ENCODE assay signal across 11 cellular contexts in the genomic region with DNA sequence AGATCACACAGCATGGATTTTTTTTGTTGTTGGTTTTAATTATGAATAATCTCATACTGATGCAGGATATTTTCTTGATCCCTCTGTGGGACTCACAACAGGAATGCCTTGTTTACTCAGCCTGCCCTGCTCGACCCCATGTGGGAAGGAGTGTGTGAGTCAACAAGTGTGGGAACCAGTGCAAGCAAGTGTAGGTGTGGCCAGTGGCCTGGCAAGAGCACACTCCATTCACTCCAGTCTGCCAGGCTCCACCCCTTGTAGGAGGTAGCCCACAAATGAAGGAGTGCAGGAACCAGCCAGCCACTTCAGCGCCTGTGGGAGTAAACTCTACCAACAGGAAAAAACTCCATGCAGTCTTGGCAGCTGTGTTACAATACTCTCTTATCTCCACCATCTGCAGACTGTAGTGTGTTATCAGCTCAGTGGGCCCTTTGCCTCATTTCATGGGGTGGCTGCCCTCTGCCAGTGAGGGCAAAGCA.
A peak's percentile ranks its signal among the peaks of the same experiment; 100 is the strongest.
DNase-seq lines count a peak whose midpoint lies in the region; ATAC-seq lines count a peak whose summit lies in the region.
"Had no signal": no experiment of that assay in that cellular context is flagged by ENCODE, and none has a peak within 500 bp of the region (broad histone marks: within the 10 kb centered on the region; RNA-seq: fewer than 3 reads in every experiment).

No MANE protein-coding gene starts in this region.

- no peak for ATAC-seq in Right ventricle myocardium superior (ENCODE audit: poor library complexity)
- ATAC-seq: K562 had no signal

- DNase-seq in Right ventricle myocardium superior (peak; percentile 30), cardiac septum (ENCODE audit: low spot score) (no peak), SW480 (ENCODE audit: low spot score) (peak; percentile 78), hepatic stellate cell (ENCODE audit: low spot score) (peak; percentile 75), ureter (ENCODE audit: low spot score) (peak; percentile 44), NCI-H2107 (lab: John Stamatoyannopoulos, UW) (no peak), GDM1 (lab: John Stamatoyannopoulos, UW) (no peak), epidermal melanocyte (ENCODE audit: insufficient read length, low spot score) (no peak)
- DNase-seq: central memory CD4-positive, alpha-beta T cell; stimulated activated CD4-positive, alpha-beta T cell treated with anti-CD3 and anti-CD28 coated beads, Interleukin-15, amount 100 ng/mL, for 24 hours had no signal

- intact Hi-C loops in Right ventricle myocardium superior (cut with DNase I), result no loop called here
- intact Hi-C loops in cardiac septum (cut with DNase I), result no loop called here

Comparison
In these comparisons a context has a peak if more than half of its experiments do, and no peak if none do; other contexts are left out.
1. DNase-seq: peak in Right ventricle myocardium superior (single experiment), SW480 (single experiment), hepatic stellate cell (single experiment) and ureter (single experiment); none in cardiac septum (single experiment), NCI-H2107 (single experiment), GDM1 (single experiment) and epidermal melanocyte (single experiment).